10 cellular contexts compared by ENCODE assay signal in genomic region chr1:19384113-19384512, GRCh38.
DNase-seq lines count a peak whose midpoint lies in the region; ATAC-seq, FAIRE-seq and TF ChIP-seq lines count a peak whose summit lies in the region.
"Had no signal": no experiment of that assay in that cellular context is flagged by ENCODE, and none has a peak within 500 bp of the region (broad histone marks: within the 10 kb centered on the region; RNA-seq: fewer than 3 reads in every experiment).

No MANE protein-coding gene starts in this region.

- no peak overlapping the region for H3K4me2 ChIP-seq in HepG2 (ENCODE audit: low read depth, low read length)

- no peak for TF ChIP-seq POLR2A in HepG2 (IDR thresholded peaks at IDR 0.05; ENCODE audit: insufficient read depth in 1 of 2, low read depth in 2 of 2, low read length in 2 of 2)

- POLR2A ChIA-PET in HEK293 (lab: Yijun Ruan, JAX) = no interaction called here
- POLR2A ChIA-PET in HepG2 (lab: Yijun Ruan, JAX) = interaction anchor here (1.6 to 2.1 kb wide), 2 partner anchors 11 to 72 kb away, joined by 3 to 5 read pairs; partner anchors contain the start of genes AKR7A2 and SLC66A1

- H3K27me3 ChIP-seq in HepG2 (ENCODE audit: control insufficient read depth in 1 of 2, insufficient read depth in 2 of 2, low read length in 2 of 2) (no peaks in the 10 kb centered on the region), H7 (ENCODE audit: control insufficient read depth, insufficient read depth, low read length) (no peaks in the 10 kb centered on the region)

- CTCF ChIA-PET in HEK293 (lab: Yijun Ruan, JAX) (interaction anchor here (0.7 to 1.8 kb wide), 2 partner anchors 198 to 278 kb away, joined by 4 to 6 read pairs; no protein-coding TSS in a partner anchor), HepG2 (lab: Yijun Ruan, JAX; ENCODE audit: low intra/inter-chr PET ratio, low total read pairs) (no interaction called here)

- TF ChIP-seq EP300 in HepG2 (IDR thresholded peaks at IDR 0.05; ENCODE audit: low read depth in 2 of 2, low read length in 2 of 2) = no peak
- no peak for TF ChIP-seq EP300 in HepG2 (CRISPR knock-in tag; IDR thresholded peaks at IDR 0.05; ENCODE audit: borderline replicate concordance)

- H3K9me3 ChIP-seq in HEK293 (ENCODE audit: control insufficient read depth, insufficient read depth, low read depth, low read length) = no peaks in the 10 kb centered on the region
- H3K9me3 ChIP-seq in HepG2 (ENCODE audit: low read length) = no peaks in the 10 kb centered on the region

- H4K20me1 ChIP-seq in HepG2 (ENCODE audit: insufficient read depth, low read length) = peaks cover 7% of the 10 kb centered on the region; the same call in 1 of the 2 replicates

- peaks cover 0 to 55% of the 10 kb centered on the region in 2 experiments; a peak in 2 of 3 replicates for H3K36me3 ChIP-seq in HEK293 (ENCODE audit: control insufficient read depth in 2 of 2, insufficient read depth in 1 of 2, low read length in 2 of 2)
- peaks cover 15 to 52% of the 10 kb centered on the region in 2 experiments for H3K36me3 ChIP-seq in HepG2 (replicated peaks in 1 of 2; ENCODE audit: control insufficient read depth in 1 of 2, insufficient read depth in 2 of 2, low read length in 2 of 2)
- H3K36me3 ChIP-seq in H7 (replicated peaks; ENCODE audit: control insufficient read depth, insufficient read depth, low read length) = peaks cover 10% of the 10 kb centered on the region

- in situ Hi-C loops in HepG2 (cut with HindIII; ENCODE audit: extremely low pct_ligation_motif_present, low pct_unique_long_range_greater_than_20kb) = no loop called here

- TF ChIP-seq CTCF in HEK293 (tag by site-specific recombination; IDR thresholded peaks at IDR 0.05) (no peak), HepG2 (CRISPR knock-in tag; IDR thresholded peaks at IDR 0.05) (no peak)

- ATAC-seq in HepG2 (no peak), HG02840 (IDR thresholded peaks at IDR 0.05; ENCODE audit: low FRiP score, unreplicated experiment) (no peak), HG02973 (IDR thresholded peaks at IDR 0.05; ENCODE audit: unreplicated experiment) (no peak)
- ATAC-seq: Panc1 had no signal

- peaks cover 19% of the 10 kb centered on the region for H3K79me2 ChIP-seq in HepG2 (ENCODE audit: insufficient read depth, low read length)

- H3K4me1 ChIP-seq in HEK293 (ENCODE audit: control insufficient read depth, insufficient read depth, low read length) (peaks cover 6% of the 10 kb centered on the region; the same call in 1 of the 2 replicates), HepG2 (ENCODE audit: insufficient read depth, low read length) (peaks cover 52% of the 10 kb centered on the region)

- intact Hi-C loops in HepG2 (cut with micrococcal nuclease; ENCODE audit: unreplicated experiment) = loop anchor here (2.0 to 10.0 kb wide), 2 partner anchors 43 to 211 kb away; a partner anchor contains a TSS

- BruUV-seq in HepG2 (replicated peaks; lab: Mats Ljungman, UMichigan) = no TSS peak

- no peak overlapping the region for H3K4me3 ChIP-seq in HEK293 (ENCODE audit: low read depth, low read length)
- H3K4me3 ChIP-seq in HepG2 (replicated peaks in 1 of 3; ENCODE audit: insufficient read depth in 1 of 3, low read depth in 2 of 3, low read length in 3 of 3) = no peak overlapping the region
- H3K4me3 ChIP-seq in H7 (ENCODE audit: insufficient read depth, low read depth, low read length) = no peak overlapping the region

- peak; percentile 48 for DNase-seq in AG20443 (ENCODE audit: low spot score)
- DNase-seq in amniotic epithelial cell (ENCODE audit: low read depth) = peak; percentile 75
- no peak for DNase-seq in HepG2 (ENCODE audit: low spot score)
- no peak for DNase-seq in H7
- no peak for DNase-seq in HCEC 1CT
- DNase-seq: stimulated activated CD4-positive, alpha-beta T cell treated with anti-CD3 and anti-CD28 coated beads, Interleukin-1b, Interleukin-23, amount 100 ng/mL, for 48 hours had no signal

- no peak for FAIRE-seq in HepG2 (lab: Jason Lieb, UNC)

- WGBS in HepG2 (ENCODE audit: low lambda C conversion rate) = 93% methylated on average over 4 of the region's 4 CpGs

- no peak for TF ChIP-seq RAD21 in HepG2 (CRISPR knock-in tag; IDR thresholded peaks at IDR 0.05)

- no peak overlapping the region for H3K27ac ChIP-seq in HEK293 (ENCODE audit: extremely low read depth, low read depth, low read length)
- H3K27ac ChIP-seq in HepG2 (ENCODE audit: extremely low read length, insufficient read depth, low read length) = no peak overlapping the region

- H2AFZ ChIP-seq in HepG2 (ENCODE audit: low read length) = no peak overlapping the region

- H3K9ac ChIP-seq in HepG2 (ENCODE audit: insufficient read depth, low read depth, low read length) = no peak overlapping the region

TF ChIP-seq in HEK293, 187 proteins besides CTCF, POLR2A, EP300 and RAD21 (continues in another document):
- TF ChIP-seq ZNF366 (tag by site-specific recombination; conservative IDR thresholded peaks at IDR 0.05) = peak; percentile 52
- TF ChIP-seq PBX3 (CRISPR knock-in tag; IDR thresholded peaks at IDR 0.05) = no peak
- TF ChIP-seq ZNF561 (tag by site-specific recombination; IDR thresholded peaks at IDR 0.05; ENCODE audit: borderline replicate concordance) = no peak
- TF ChIP-seq ZBTB1 (tag by site-specific recombination; IDR thresholded peaks at IDR 0.05) = no peak
- TF ChIP-seq ZNF777 (tag by site-specific recombination; IDR thresholded peaks at IDR 0.05; ENCODE audit: borderline replicate concordance) = no peak
- peak; percentile 89 for TF ChIP-seq ZNF398 (tag by site-specific recombination; IDR thresholded peaks at IDR 0.05)
- TF ChIP-seq ZNF341 (tag by site-specific recombination; IDR thresholded peaks at IDR 0.05; ENCODE audit: low read depth) = peak; percentile 67
- TF ChIP-seq ZFHX2 (tag by site-specific recombination; conservative IDR thresholded peaks at IDR 0.05) = peak; percentile 88

TF ChIP-seq in HepG2, 621 proteins besides CTCF, POLR2A, EP300 and RAD21:
- TF ChIP-seq PATZ1 (CRISPR knock-in tag; IDR thresholded peaks at IDR 0.05) (peak; percentile 80), ZFY (CRISPR knock-in tag; IDR thresholded peaks at IDR 0.05) (0 out of 2 replicates have a peak, but pooled peaks have one; percentile 15), SRSF9 (IDR thresholded peaks at IDR 0.05; ENCODE audit: borderline replicate concordance, insufficient read depth, low read depth, low read length, poor library complexity, severe bottlenecking) (no peak)

Comparison
In these comparisons a context has a peak if more than half of its experiments do, and no peak if none do; other contexts are left out.
1. DNase-seq: peak in AG20443 (single experiment) and amniotic epithelial cell (single experiment); none in HepG2 (single experiment), H7 (single experiment) and HCEC 1CT (single experiment).